6 cellular contexts compared by ENCODE assay signal in genomic region chr13:109329175-109329574, GRCh38.
"Had no signal": no experiment of that assay in that cellular context is flagged by ENCODE, and none has a peak within 500 bp of the region (broad histone marks: within the 10 kb centered on the region; RNA-seq: fewer than 3 reads in every experiment).

No MANE protein-coding gene starts in this region.

- H3K4me3 ChIP-seq: K562 had no signal

- ATAC-seq: HepG2, K562 had no signal

- DNase-seq: KBM-7, KG1 had no signal

- H3K4me2 ChIP-seq: KMS-11 had no signal

- H3K27ac ChIP-seq: HL-60, KMS-11 had no signal

- H3K9ac ChIP-seq: KMS-11 had no signal
